In genomic region chr10:72069751-72070501, GRCh38 we compare ENCODE assay signal across 9 cellular contexts. TPM values are rescaled to one million over a fixed set of nuclear protein-coding genes. Genes with fewer than 3 reads are reported as not detected.
DNase-seq lines count a peak whose midpoint lies in the region; TF ChIP-seq lines count a peak whose summit lies in the region.
"Had no signal": no experiment of that assay in that cellular context is flagged by ENCODE, and none has a peak within 500 bp of the region (broad histone marks: within the 10 kb centered on the region; RNA-seq: fewer than 3 reads in every experiment).

No MANE protein-coding gene starts in this region.

- H3K79me2 ChIP-seq in DOHH2 (ENCODE audit: control insufficient read depth, low read length) = no peaks in the 10 kb centered on the region
- no peaks in the 10 kb centered on the region for H3K79me2 ChIP-seq in trophoblast cell (ENCODE audit: control insufficient read depth, insufficient read depth, low read length, poor library complexity)

- H3K27me3 ChIP-seq in DOHH2 (ENCODE audit: control insufficient read depth, low read length) = peaks cover 5% of the 10 kb centered on the region; the same call in 1 of the 2 replicates
- H3K27me3 ChIP-seq in trophoblast cell (ENCODE audit: insufficient read depth, low read length) = no peaks in the 10 kb centered on the region

- H4K91ac ChIP-seq in trophoblast cell (ENCODE audit: low read depth, low read length) = no peak overlapping the region

- H3K23ac ChIP-seq in trophoblast cell (ENCODE audit: low read length) = no peak overlapping the region

- H3K4me1 ChIP-seq in DOHH2 (ENCODE audit: control insufficient read depth, low read length) = 0 out of 2 replicates have a peak, but pooled peaks cover 4% of the 10 kb centered on the region
- peaks cover 5 to 15% of the 10 kb centered on the region in 2 experiments for H3K4me1 ChIP-seq in trophoblast cell (ENCODE audit: control insufficient read depth in 1 of 2, insufficient read depth in 2 of 2, low read length in 2 of 2)

- in situ Hi-C loops in ACHN (cut with HindIII; ENCODE audit: low pct_ligation_motif_present, low pct_unique_long_range_greater_than_20kb, low sequenced_read_pairs) = no loop called here

- no peak for TF ChIP-seq POLR2A in erythroblast (IDR thresholded peaks at IDR 0.05; ENCODE audit: low read length)

- H3F3A ChIP-seq in DOHH2 (ENCODE audit: control insufficient read depth, insufficient read depth) = no peaks in the 10 kb centered on the region

- H3K9me3 ChIP-seq in DOHH2 (ENCODE audit: control insufficient read depth, insufficient read depth, low read length) (no peaks in the 10 kb centered on the region), trophoblast cell (ENCODE audit: insufficient read depth, low read depth, low read length) (peaks cover 2% of the 10 kb centered on the region)

- no peak overlapping the region for H3K4ac ChIP-seq in trophoblast cell (ENCODE audit: low read depth, low read length)

- H3K36me3 ChIP-seq in DOHH2 (ENCODE audit: control insufficient read depth, low read length) (no peaks in the 10 kb centered on the region), trophoblast cell (ENCODE audit: control insufficient read depth in 1 of 2, insufficient read depth in 2 of 2, low read length in 2 of 2) (no peaks in the 10 kb centered on the region)

- H4K20me1 ChIP-seq in DOHH2 (ENCODE audit: control insufficient read depth, insufficient read depth, low read depth, low read length) = no peaks in the 10 kb centered on the region

- H2AK5ac ChIP-seq in trophoblast cell (ENCODE audit: low read length) = no peak overlapping the region

- no peak overlapping the region for H3K14ac ChIP-seq in trophoblast cell (ENCODE audit: low read length)

- H3K4me3 ChIP-seq in DOHH2 (ENCODE audit: low read length) (no peak overlapping the region), trophoblast cell (ENCODE audit: low read depth, low read length) (no peak overlapping the region)

- no peak overlapping the region for H2AFZ ChIP-seq in trophoblast cell (ENCODE audit: insufficient read depth, low read length, poor library complexity)

- H3K79me1 ChIP-seq in trophoblast cell (ENCODE audit: low read length) = no peaks in the 10 kb centered on the region

- no peak overlapping the region for H4K12ac ChIP-seq in trophoblast cell (ENCODE audit: low read depth, low read length)

- no peak overlapping the region for H3K9ac ChIP-seq in trophoblast cell (ENCODE audit: low read length)

- H2BK12ac ChIP-seq in trophoblast cell (ENCODE audit: low read length) = no peak overlapping the region

- H3K18ac ChIP-seq in trophoblast cell (ENCODE audit: low read length) = no peak overlapping the region

- H3K27ac ChIP-seq in DOHH2 (ENCODE audit: low read depth, low read length) (no peak overlapping the region), trophoblast cell (ENCODE audit: low read depth, low read length) (no peak overlapping the region)

- H3K4me2 ChIP-seq in DOHH2 (ENCODE audit: low read length) = no peak overlapping the region
- no peak overlapping the region for H3K4me2 ChIP-seq in trophoblast cell (ENCODE audit: low read length)

- no peak overlapping the region for H2BK5ac ChIP-seq in trophoblast cell (ENCODE audit: low read depth, low read length, poor library complexity)

- TF ChIP-seq CTCF in DOHH2 (IDR thresholded peaks at IDR 0.05; ENCODE audit: low read depth, low read length, poor library complexity, severe bottlenecking) = peak; percentile 58

- H3K9me2 ChIP-seq in DOHH2 (replicated peaks; ENCODE audit: control insufficient read depth, low read length) = no peaks in the 10 kb centered on the region

- H4K8ac ChIP-seq in trophoblast cell (ENCODE audit: low read depth, low read length) = no peak overlapping the region

- no peak overlapping the region for H2BK120ac ChIP-seq in trophoblast cell (ENCODE audit: insufficient read depth, low read length, poor library complexity)

- no CpG with 5 or more reads among the region's 7 CpGs for WGBS in trophoblast cell (ENCODE audit: extremely low coverage, insufficient coverage, insufficient read length)

- DNase-seq in ACHN (peak; percentile 24), NCI-H69 (lab: John Stamatoyannopoulos, UW) (peak; percentile 93), erythroblast (lab: John Stamatoyannopoulos, UW) (peak; percentile 11 to 21), Ammon's horn (ENCODE audit: low spot score) (no peak), NCI-H446 treated with DMSO at 0.1 percent for 48 hours (lab: John Stamatoyannopoulos, UW) (no peak), trophoblast cell (no peak)
- DNase-seq in stimulated activated CD4-positive, alpha-beta T cell treated with anti-CD3 and anti-CD28 coated beads, Interleukin-2, amount 100 ng/mL, for 48 hours = no peak
- DNase-seq: activated gamma-delta T cell had no signal

RNA-seq across cellular contexts. Expression of gene SPOCK2, which starts 18.4 kb away (rescaled TPM):
- polyA plus RNA-seq in trophoblast cell (2013) = 0.49 and 0.52 TPM in 2 replicates

Comparison
In these comparisons a context has a peak if more than half of its experiments do, and no peak if none do; other contexts are left out.
1. DNase-seq: peak in ACHN (single experiment), NCI-H69 (single experiment) and erythroblast (2 of 2); none in Ammon's horn (single experiment), stimulated activated CD4-positive, alpha-beta T cell treated with anti-CD3 and anti-CD28 coated beads, Interleukin-2, amount 100 ng/mL, for 48 hours (0 of 2), NCI-H446 treated with DMSO at 0.1 percent for 48 hours (single experiment) and trophoblast cell (0 of 2).